Comparison of ENCODE assay signal across 20 cellular contexts in genomic region chr15:99326235-99326634, GRCh38.
DNase-seq lines count a peak whose midpoint lies in the region; ATAC-seq and TF ChIP-seq lines count a peak whose summit lies in the region.
"Had no signal": no experiment of that assay in that cellular context is flagged by ENCODE, and none has a peak within 500 bp of the region (broad histone marks: within the 10 kb centered on the region; RNA-seq: fewer than 3 reads in every experiment).

No MANE protein-coding gene starts in this region.

- TF ChIP-seq CTCF in mammary epithelial cell (conservative IDR thresholded peaks at IDR 0.05 in 1 of 2, IDR thresholded peaks at IDR 0.05 in 1 of 2; ENCODE audit: extremely low read depth in 1 of 2, insufficient read depth in 1 of 2, low read depth in 1 of 2, low read length in 2 of 2): no peak

- BruUV-seq in mammary epithelial cell (replicated peaks; lab: Mats Ljungman, UMichigan): no TSS peak

- 16% methylated on average over 1 of the region's 1 CpG for WGBS in mammary epithelial cell (ENCODE audit: low coverage, missing lambda C conversion rate)

- peaks cover 54% of the 10 kb centered on the region for H3K4me1 ChIP-seq in mammary epithelial cell (ENCODE audit: insufficient read depth, low read length)

- CTCF ChIA-PET in mammary epithelial cell (lab: Charles Lee; ENCODE audit: low non-redundant PET): no interaction called here

- no peak overlapping the region for H3K9ac ChIP-seq in mammary epithelial cell (ENCODE audit: insufficient read depth, low read length)

- no peaks in the 10 kb centered on the region for H4K20me1 ChIP-seq in mammary epithelial cell (ENCODE audit: insufficient read depth, low read length)

- intact Hi-C loops in mammary epithelial cell (cut with micrococcal nuclease): no loop called here

- dilution Hi-C loops in mammary epithelial cell (cut with HindIII; ENCODE audit: low sequenced_read_pairs): no loop called here

- H3K4me2 ChIP-seq in mammary epithelial cell (ENCODE audit: insufficient read depth, low read depth, low read length): peak overlapping the region; percentile 67

- ATAC-seq in GM19463 (IDR thresholded peaks at IDR 0.05; ENCODE audit: unreplicated experiment): peak; percentile 52
- ATAC-seq in HG03469 (IDR thresholded peaks at IDR 0.05; ENCODE audit: unreplicated experiment): no peak
- no peak for ATAC-seq in GM21723 (IDR thresholded peaks at IDR 0.05; ENCODE audit: unreplicated experiment)
- ATAC-seq: stimulated activated naive B cell treated with anti-CD40 and anti-IgM and Interleukin-4, amounts not matched to agents 10 μg/mL and 1 μg/mL and 100 μg/mL, for 72 hours had no signal

- peak overlapping the region; percentile 11 for H3K27ac ChIP-seq in mammary epithelial cell (ENCODE audit: insufficient read depth, low read depth, low read length)

- in situ Hi-C loops in ACHN (cut with HindIII; ENCODE audit: low pct_ligation_motif_present, low pct_unique_long_range_greater_than_20kb, low sequenced_read_pairs) (no loop called here), mammary epithelial cell (cut with MboI; ENCODE audit: low sequenced_read_pairs in 2 of 2) (no loop called here)

- no peaks in the 10 kb centered on the region for H3K9me3 ChIP-seq in mammary epithelial cell (replicated peaks; ENCODE audit: insufficient read depth, low read length)

- no peaks in the 10 kb centered on the region for H3K27me3 ChIP-seq in mammary epithelial cell (ENCODE audit: insufficient read depth, low read length)

- DNase-seq in ACHN (peak; percentile 24), mammary epithelial cell (peak; percentile 69), kidney tubule cell (ENCODE audit: low spot score) (peak; percentile 57), LoVo (ENCODE audit: low spot score) (no peak)
- DNase-seq in stimulated activated CD4-positive, alpha-beta T cell treated with anti-CD3 and anti-CD28 coated beads, Interleukin-15, amount 100 ng/mL, for 24 hours: no peak
- DNase-seq: activated CD4-positive, alpha-beta T cell treated with anti-CD3 and anti-CD28 coated beads for 48 hours; activated CD8-positive, alpha-beta memory T cell treated with anti-CD3 and anti-CD28 coated beads, Interleukin-2, amount 50 U/mL, for 4 hours; activated effector memory CD4-positive, alpha-beta T cell treated with Interleukin-2 at 50 U/mL for 16 hours; caudate nucleus; CD4-positive, alpha-beta T cell; DMS53; hippocampal formation; MM.1S; NCI-H146; RPMI8226; stimulated activated naive B cell treated with anti-CD40 and anti-IgM and Interleukin-4, amounts not matched to agents 10 μg/mL and 1 μg/mL and 100 μg/mL, for 72 hours; trophoblast cell had no signal

- peaks cover 2% of the 10 kb centered on the region for H3K79me2 ChIP-seq in mammary epithelial cell (ENCODE audit: insufficient read depth, low read length)

- no peak overlapping the region for H2AFZ ChIP-seq in mammary epithelial cell (ENCODE audit: low read depth, low read length)

- no peaks in the 10 kb centered on the region for H3K36me3 ChIP-seq in mammary epithelial cell (ENCODE audit: insufficient read depth, low read length)

- H3K4me3 ChIP-seq in mammary epithelial cell (replicated peaks in 1 of 3; ENCODE audit: insufficient read depth in 1 of 3, low read depth in 2 of 3, low read length in 3 of 3): no peak overlapping the region

Comparison
In these comparisons a context has a peak if more than half of its experiments do, and no peak if none do; other contexts are left out.
1. DNase-seq: peak in ACHN (single experiment), mammary epithelial cell (single experiment) and kidney tubule cell (single experiment); none in LoVo (single experiment) and stimulated activated CD4-positive, alpha-beta T cell treated with anti-CD3 and anti-CD28 coated beads, Interleukin-15, amount 100 ng/mL, for 24 hours (single experiment).